In the genomic region with DNA sequence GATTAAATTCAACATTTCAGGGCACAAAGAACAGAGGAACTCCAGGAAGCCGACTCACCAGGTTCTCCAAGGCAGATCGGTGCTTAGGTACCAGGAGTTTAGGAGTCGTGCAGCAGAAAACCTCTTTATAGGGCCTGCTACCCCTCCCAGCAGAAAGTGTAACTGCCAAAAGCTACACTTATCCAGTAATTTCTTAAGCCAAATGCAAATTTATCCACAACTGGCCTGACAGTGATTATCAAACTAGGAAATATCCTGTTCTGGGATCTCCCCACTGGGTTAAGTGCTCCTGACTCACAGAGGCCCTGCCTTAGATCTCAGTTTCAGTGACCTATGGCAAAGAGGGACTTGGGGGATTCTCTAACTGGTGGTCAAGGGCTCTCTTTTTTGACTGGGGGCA, we compare ENCODE assay signal across 1 cellular context.
TF ChIP-seq lines count a peak whose summit lies in the region.

A gene with protein sequence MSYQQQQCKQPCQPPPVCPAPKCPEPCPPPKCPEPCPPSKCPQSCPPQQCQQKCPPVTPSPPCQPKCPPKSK (minus strand): TSS at position 101 of the 400 bp plus-strand sequence. CDS start 783 bp downstream, outside the sequence.

TF ChIP-seq in K562, 482 proteins besides CTCF, POLR2A, EP300 and RAD21 (continued from another document):
- TF ChIP-seq, protein P1, sequence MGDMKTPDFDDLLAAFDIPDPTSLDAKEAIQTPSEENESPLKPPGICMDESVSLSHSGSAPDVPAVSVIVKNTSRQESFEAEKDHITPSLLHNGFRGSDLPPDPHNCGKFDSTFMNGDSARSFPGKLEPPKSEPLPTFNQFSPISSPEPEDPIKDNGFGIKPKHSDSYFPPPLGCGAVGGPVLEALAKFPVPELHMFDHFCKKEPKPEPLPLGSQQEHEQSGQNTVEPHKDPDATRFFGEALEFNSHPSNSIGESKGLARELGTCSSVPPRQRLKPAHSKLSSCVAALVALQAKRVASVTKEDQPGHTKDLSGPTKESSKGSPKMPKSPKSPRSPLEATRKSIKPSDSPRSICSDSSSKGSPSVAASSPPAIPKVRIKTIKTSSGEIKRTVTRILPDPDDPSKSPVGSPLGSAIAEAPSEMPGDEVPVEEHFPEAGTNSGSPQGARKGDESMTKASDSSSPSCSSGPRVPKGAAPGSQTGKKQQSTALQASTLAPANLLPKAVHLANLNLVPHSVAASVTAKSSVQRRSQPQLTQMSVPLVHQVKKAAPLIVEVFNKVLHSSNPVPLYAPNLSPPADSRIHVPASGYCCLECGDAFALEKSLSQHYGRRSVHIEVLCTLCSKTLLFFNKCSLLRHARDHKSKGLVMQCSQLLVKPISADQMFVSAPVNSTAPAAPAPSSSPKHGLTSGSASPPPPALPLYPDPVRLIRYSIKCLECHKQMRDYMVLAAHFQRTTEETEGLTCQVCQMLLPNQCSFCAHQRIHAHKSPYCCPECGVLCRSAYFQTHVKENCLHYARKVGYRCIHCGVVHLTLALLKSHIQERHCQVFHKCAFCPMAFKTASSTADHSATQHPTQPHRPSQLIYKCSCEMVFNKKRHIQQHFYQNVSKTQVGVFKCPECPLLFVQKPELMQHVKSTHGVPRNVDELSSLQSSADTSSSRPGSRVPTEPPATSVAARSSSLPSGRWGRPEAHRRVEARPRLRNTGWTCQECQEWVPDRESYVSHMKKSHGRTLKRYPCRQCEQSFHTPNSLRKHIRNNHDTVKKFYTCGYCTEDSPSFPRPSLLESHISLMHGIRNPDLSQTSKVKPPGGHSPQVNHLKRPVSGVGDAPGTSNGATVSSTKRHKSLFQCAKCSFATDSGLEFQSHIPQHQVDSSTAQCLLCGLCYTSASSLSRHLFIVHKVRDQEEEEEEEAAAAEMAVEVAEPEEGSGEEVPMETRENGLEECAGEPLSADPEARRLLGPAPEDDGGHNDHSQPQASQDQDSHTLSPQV (IDR thresholded peaks at IDR 0.05), result no peak
- no peak for TF ChIP-seq POLR2G (IDR thresholded peaks at IDR 0.05; ENCODE audit: low read depth, low read length)
- TF ChIP-seq, protein P2, sequence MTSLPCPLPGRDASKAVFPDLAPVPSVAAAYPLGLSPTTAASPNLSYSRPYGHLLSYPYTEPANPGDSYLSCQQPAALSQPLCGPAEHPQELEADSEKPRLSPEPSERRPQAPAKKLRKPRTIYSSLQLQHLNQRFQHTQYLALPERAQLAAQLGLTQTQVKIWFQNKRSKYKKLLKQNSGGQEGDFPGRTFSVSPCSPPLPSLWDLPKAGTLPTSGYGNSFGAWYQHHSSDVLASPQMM (CRISPR knock-in tag; IDR thresholded peaks at IDR 0.05), result no peak
- no peak for TF ChIP-seq ZNF23 (CRISPR knock-in tag; IDR thresholded peaks at IDR 0.05)
- TF ChIP-seq ZNF668 (CRISPR knock-in tag; IDR thresholded peaks at IDR 0.05), result no peak
- TF ChIP-seq, protein P3, sequence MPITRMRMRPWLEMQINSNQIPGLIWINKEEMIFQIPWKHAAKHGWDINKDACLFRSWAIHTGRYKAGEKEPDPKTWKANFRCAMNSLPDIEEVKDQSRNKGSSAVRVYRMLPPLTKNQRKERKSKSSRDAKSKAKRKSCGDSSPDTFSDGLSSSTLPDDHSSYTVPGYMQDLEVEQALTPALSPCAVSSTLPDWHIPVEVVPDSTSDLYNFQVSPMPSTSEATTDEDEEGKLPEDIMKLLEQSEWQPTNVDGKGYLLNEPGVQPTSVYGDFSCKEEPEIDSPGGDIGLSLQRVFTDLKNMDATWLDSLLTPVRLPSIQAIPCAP (CRISPR knock-in tag; IDR thresholded peaks at IDR 0.05; ENCODE audit: borderline replicate concordance), result no peak
- TF ChIP-seq, protein P4, sequence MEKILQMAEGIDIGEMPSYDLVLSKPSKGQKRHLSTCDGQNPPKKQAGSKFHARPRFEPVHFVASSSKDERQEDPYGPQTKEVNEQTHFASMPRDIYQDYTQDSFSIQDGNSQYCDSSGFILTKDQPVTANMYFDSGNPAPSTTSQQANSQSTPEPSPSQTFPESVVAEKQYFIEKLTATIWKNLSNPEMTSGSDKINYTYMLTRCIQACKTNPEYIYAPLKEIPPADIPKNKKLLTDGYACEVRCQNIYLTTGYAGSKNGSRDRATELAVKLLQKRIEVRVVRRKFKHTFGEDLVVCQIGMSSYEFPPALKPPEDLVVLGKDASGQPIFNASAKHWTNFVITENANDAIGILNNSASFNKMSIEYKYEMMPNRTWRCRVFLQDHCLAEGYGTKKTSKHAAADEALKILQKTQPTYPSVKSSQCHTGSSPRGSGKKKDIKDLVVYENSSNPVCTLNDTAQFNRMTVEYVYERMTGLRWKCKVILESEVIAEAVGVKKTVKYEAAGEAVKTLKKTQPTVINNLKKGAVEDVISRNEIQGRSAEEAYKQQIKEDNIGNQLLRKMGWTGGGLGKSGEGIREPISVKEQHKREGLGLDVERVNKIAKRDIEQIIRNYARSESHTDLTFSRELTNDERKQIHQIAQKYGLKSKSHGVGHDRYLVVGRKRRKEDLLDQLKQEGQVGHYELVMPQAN (IDR thresholded peaks at IDR 0.05; ENCODE audit: borderline replicate concordance), result no peak
- no peak for TF ChIP-seq RBM39 (optimal IDR thresholded peaks at IDR 0.05; ENCODE audit: low read depth, low read length)
- TF ChIP-seq, protein P5, sequence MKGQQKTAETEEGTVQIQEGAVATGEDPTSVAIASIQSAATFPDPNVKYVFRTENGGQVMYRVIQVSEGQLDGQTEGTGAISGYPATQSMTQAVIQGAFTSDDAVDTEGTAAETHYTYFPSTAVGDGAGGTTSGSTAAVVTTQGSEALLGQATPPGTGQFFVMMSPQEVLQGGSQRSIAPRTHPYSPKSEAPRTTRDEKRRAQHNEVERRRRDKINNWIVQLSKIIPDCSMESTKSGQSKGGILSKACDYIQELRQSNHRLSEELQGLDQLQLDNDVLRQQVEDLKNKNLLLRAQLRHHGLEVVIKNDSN (CRISPR knock-in tag; IDR thresholded peaks at IDR 0.05), result no peak
